Comparison of ENCODE assay signal across 29 cellular contexts in genomic region chr2:111221701-111222100, GRCh38.
DNase-seq lines count a peak whose midpoint lies in the region; ATAC-seq and TF ChIP-seq lines count a peak whose summit lies in the region.
"Had no signal": no experiment of that assay in that cellular context is flagged by ENCODE, and none has a peak within 500 bp of the region (broad histone marks: within the 10 kb centered on the region; RNA-seq: fewer than 3 reads in every experiment).

No MANE protein-coding gene starts in this region.

- H3K4me3 Mint-ChIP-seq in naive B cell, result peak overlapping the region in 2 of 8 donors; percentile 51 to 61
- H3K4me3 Mint-ChIP-seq: activated naive CD4-positive, alpha-beta T cell treated with anti-CD3 and anti-CD28 coated beads, Interleukin-2, amount 10 ng/mL, durations not matched to agents 7 days and 5 days; activated T-cell treated with anti-CD3 and anti-CD28 coated beads, Interleukin-2, amount 50 U/mL, for 72 hours; CD8-positive, alpha-beta memory T cell; mesothelial cell of epicardium; natural killer cell; stimulated activated naive CD8-positive, alpha-beta T cell treated with anti-CD3 and anti-CD28 coated beads, Interleukin-15, Interleukin-2, amounts not matched to agents 100 ng/mL and 50 ng/mL, for 24 hours had no signal

- peaks cover 52% of the 10 kb centered on the region for H3K4me1 ChIP-seq in OCI-LY1 (ENCODE audit: insufficient read depth, low read length, severe bottlenecking)
- H3K4me1 ChIP-seq: breast epithelium, foreskin keratinocyte had no signal

- H3K4me1 Mint-ChIP-seq in naive B cell, result peaks cover 14 to 28% (median 19%) of the 10 kb centered on the region in 3 donors
- H3K4me1 Mint-ChIP-seq: activated naive CD4-positive, alpha-beta T cell treated with anti-CD3 and anti-CD28 coated beads, Interleukin-2, amount 10 ng/mL, durations not matched to agents 7 days and 5 days; CD8-positive, alpha-beta memory T cell had no signal

- no peak overlapping the region for H3K4me3 ChIP-seq in OCI-LY1 (ENCODE audit: low read depth, low read length, poor library complexity, severe bottlenecking)
- H3K4me3 ChIP-seq: breast epithelium, heart right ventricle, SK-N-MC had no signal

- ATAC-seq in naive B cell (ENCODE audit: low read depth in 2 of 2), result peak; percentile 60 to 63
- ATAC-seq: activated T-cell treated with anti-CD3 and anti-CD28 coated beads, Interleukin-2, amount 50 U/mL, for 72 hours; foreskin keratinocyte; heart right ventricle; natural killer cell; sciatic nerve had no signal

- peak overlapping the region; percentile 92 for H3K27ac ChIP-seq in OCI-LY1 (ENCODE audit: low read depth, low read length, poor library complexity, severe bottlenecking)
- H3K27ac ChIP-seq: 22Rv1, breast epithelium, foreskin keratinocyte, heart right ventricle, SK-N-MC had no signal

- H3K79me2 ChIP-seq in OCI-LY1 (ENCODE audit: insufficient read depth, low read length), result no peaks in the 10 kb centered on the region

- H3K9me2 ChIP-seq in OCI-LY1 (ENCODE audit: low read depth, low read length), result no peaks in the 10 kb centered on the region

- DNase-seq in DMS153 (lab: John Stamatoyannopoulos, UW), result peak; percentile 21
- no peak for DNase-seq in DMS153 treated with DMSO at 0.1 percent for 48 hours (lab: John Stamatoyannopoulos, UW; ENCODE audit: unreplicated experiment)
- peak; percentile 95 for DNase-seq in DMS79 (lab: John Stamatoyannopoulos, UW)
- peak; percentile 37 for DNase-seq in naive B cell
- DNase-seq in D341Med (ENCODE audit: low spot score), result no peak
- no peak for DNase-seq in mucosa of gallbladder (ENCODE audit: low spot score)
- no peak for DNase-seq in hypothalamus (lab: John Stamatoyannopoulos, UW)
- DNase-seq: activated CD4-positive, alpha-beta T cell treated with anti-CD3 and anti-CD28 coated beads for 48 hours; activated naive CD4-positive, alpha-beta T cell treated with anti-CD3 and anti-CD28 coated beads, Interleukin-2, amount 10 ng/mL, durations not matched to agents 7 days and 5 days; activated T-cell treated with anti-CD3 and anti-CD28 coated beads, Interleukin-2, amount 50 U/mL, for 72 hours; amniotic stem cell; CD8-positive, alpha-beta memory T cell; DMS53; effector memory CD4-positive, alpha-beta T cell; foreskin keratinocyte; GOT3; heart right ventricle; left colon; natural killer cell; NCI-H2029 treated with DMSO at 0.1 percent for 48 hours; NCI-H524; RPMI8226 had no signal

- peaks cover 3 to 9% (median 5%) of the 10 kb centered on the region in 7 donors for H3K9me3 Mint-ChIP-seq in naive B cell
- H3K9me3 Mint-ChIP-seq: natural killer cell had no signal

- no peaks in the 10 kb centered on the region for H3F3A ChIP-seq in OCI-LY1 (ENCODE audit: insufficient read depth, low read length)

- no peaks in the 10 kb centered on the region; the same call in 1 of the 2 replicates for H3K36me3 ChIP-seq in OCI-LY1 (ENCODE audit: insufficient read depth, low read length)
- H3K36me3 ChIP-seq: breast epithelium had no signal

- TF ChIP-seq CTCF in OCI-LY1 (IDR thresholded peaks at IDR 0.05; ENCODE audit: low read length), result no peak

- H3K9me3 ChIP-seq in OCI-LY1 (ENCODE audit: low read length), result peaks cover 7% of the 10 kb centered on the region
- H3K9me3 ChIP-seq: breast epithelium, heart right ventricle had no signal

- H3K27ac Mint-ChIP-seq in naive B cell, result peak overlapping the region in 4 of 6 donors; percentile 68 to 92 (median 84)
- H3K27ac Mint-ChIP-seq: activated naive CD4-positive, alpha-beta T cell treated with anti-CD3 and anti-CD28 coated beads, Interleukin-2, amount 10 ng/mL, durations not matched to agents 7 days and 5 days; activated T-cell treated with anti-CD3 and anti-CD28 coated beads, Interleukin-2, amount 50 U/mL, for 72 hours; CD8-positive, alpha-beta memory T cell; mesothelial cell of epicardium; natural killer cell; stimulated activated naive CD8-positive, alpha-beta T cell treated with anti-CD3 and anti-CD28 coated beads, Interleukin-15, Interleukin-2, amounts not matched to agents 100 ng/mL and 50 ng/mL, for 24 hours had no signal

- H3K9ac ChIP-seq in OCI-LY1 (ENCODE audit: low read length), result no peak overlapping the region

- no peak overlapping the region for H2AFZ ChIP-seq in OCI-LY1 (ENCODE audit: low read length)

- H3K36me3 Mint-ChIP-seq in naive B cell, result peaks cover 0 to 9% of the 10 kb centered on the region in 2 donors

- no peak overlapping the region; the same call in 1 of the 2 replicates for H3K4me2 ChIP-seq in OCI-LY1 (ENCODE audit: low read length)

- H3K27me3 ChIP-seq in OCI-LY1 (ENCODE audit: insufficient read depth, low read length), result no peaks in the 10 kb centered on the region
- H3K27me3 ChIP-seq: breast epithelium, foreskin keratinocyte, heart right ventricle had no signal

- H4K20me1 ChIP-seq in OCI-LY1 (ENCODE audit: insufficient read depth, low read length), result no peaks in the 10 kb centered on the region

- H3K27me3 Mint-ChIP-seq in naive B cell, result peaks cover 24 to 32% (median 26%) of the 10 kb centered on the region in 3 donors

Comparison
In these comparisons a context has a peak if more than half of its experiments do, and no peak if none do; other contexts are left out.
1. DNase-seq: peak in DMS153 (single experiment), DMS79 (single experiment) and naive B cell (single experiment); none in DMS153 treated with DMSO at 0.1 percent for 48 hours (single experiment), D341Med (single experiment), mucosa of gallbladder (single experiment) and hypothalamus (0 of 51).